Comparison of ENCODE assay signal across 14 cellular contexts in genomic region chr18:10139783-10140410, GRCh38.
DNase-seq lines count a peak whose midpoint lies in the region; ATAC-seq and TF ChIP-seq lines count a peak whose summit lies in the region.
"Had no signal": no experiment of that assay in that cellular context is flagged by ENCODE, and none has a peak within 500 bp of the region (broad histone marks: within the 10 kb centered on the region; RNA-seq: fewer than 3 reads in every experiment).

No MANE protein-coding gene starts in this region.

- DNase-seq in ELR (ENCODE audit: low read depth) (peak; percentile 53), PC-3 (peak; percentile 49), fibroblast of gingiva (ENCODE audit: low read depth) (peak; percentile 61), progenitor cell of endocrine pancreas (ENCODE audit: low spot score, unreplicated experiment) (no peak), hypothalamus (lab: John Stamatoyannopoulos, UW) (no peak)
- no peak for DNase-seq in activated CD4-positive, alpha-beta memory T cell treated with anti-CD3 and anti-CD28 coated beads for 36 hours
- DNase-seq: activated CD4-positive, alpha-beta memory T cell treated with anti-CD3 and anti-CD28 coated beads, Interleukin-2, amount 10 ng/mL, durations not matched to agents 7 days and 5 days; activated naive CD4-positive, alpha-beta T cell treated with anti-CD3 and anti-CD28 coated beads, Interleukin-2, amount 10 ng/mL, durations not matched to agents 7 days and 5 days; immature natural killer cell; NCI-H82; stimulated activated CD4-positive, alpha-beta T cell treated with anti-CD3 and anti-CD28 coated beads, Interleukin-2, amount 100 ng/mL, for 48 hours; T-cell had no signal

- no TSS peak for BruUV-seq in PC-3 (replicated peaks; lab: Mats Ljungman, UMichigan)

- peaks cover 54% of the 10 kb centered on the region for H3K4me1 Mint-ChIP-seq in progenitor cell of endocrine pancreas (ENCODE audit: low read depth)
- H3K4me1 Mint-ChIP-seq in activated CD4-positive, alpha-beta memory T cell treated with anti-CD3 and anti-CD28 coated beads for 36 hours (ENCODE audit: low read depth), result no peaks in the 10 kb centered on the region
- H3K4me1 Mint-ChIP-seq: activated CD4-positive, alpha-beta memory T cell treated with anti-CD3 and anti-CD28 coated beads, Interleukin-2, amount 10 ng/mL, durations not matched to agents 7 days and 5 days; immature natural killer cell had no signal

- intact Hi-C loops in PC-3 (cut with micrococcal nuclease), result no loop called here
- intact Hi-C loops in activated CD4-positive, alpha-beta memory T cell treated with anti-CD3 and anti-CD28 coated beads for 36 hours (cut with micrococcal nuclease), result no loop called here

- H3K9ac ChIP-seq in PC-3 (ENCODE audit: low read length), result peak overlapping the region; percentile 43; the same call in 1 of the 2 replicates

- peak overlapping the region; percentile 95 for H3K27ac Mint-ChIP-seq in progenitor cell of endocrine pancreas
- H3K27ac Mint-ChIP-seq in activated CD4-positive, alpha-beta memory T cell treated with anti-CD3 and anti-CD28 coated beads for 36 hours, result no peak overlapping the region
- H3K27ac Mint-ChIP-seq: activated CD4-positive, alpha-beta memory T cell treated with anti-CD3 and anti-CD28 coated beads, Interleukin-2, amount 10 ng/mL, durations not matched to agents 7 days and 5 days; activated naive CD4-positive, alpha-beta T cell treated with anti-CD3 and anti-CD28 coated beads, Interleukin-2, amount 10 ng/mL, durations not matched to agents 7 days and 5 days; immature natural killer cell; T-cell had no signal

- no peaks in the 10 kb centered on the region for H3F3A ChIP-seq in PC-3 (ENCODE audit: low read length, unreplicated experiment)

- no peaks in the 10 kb centered on the region for H3K9me2 ChIP-seq in PC-3 (replicated peaks; ENCODE audit: low read length)

- H3K9me3 Mint-ChIP-seq in progenitor cell of endocrine pancreas (ENCODE audit: low read depth), result peaks cover 6% of the 10 kb centered on the region
- no peaks in the 10 kb centered on the region for H3K9me3 Mint-ChIP-seq in activated CD4-positive, alpha-beta memory T cell treated with anti-CD3 and anti-CD28 coated beads for 36 hours
- H3K9me3 Mint-ChIP-seq: activated CD4-positive, alpha-beta memory T cell treated with anti-CD3 and anti-CD28 coated beads, Interleukin-2, amount 10 ng/mL, durations not matched to agents 7 days and 5 days; activated naive CD4-positive, alpha-beta T cell treated with anti-CD3 and anti-CD28 coated beads, Interleukin-2, amount 10 ng/mL, durations not matched to agents 7 days and 5 days; immature natural killer cell; T-cell had no signal

- peaks cover 30% of the 10 kb centered on the region for H3K4me1 ChIP-seq in PC-3 (ENCODE audit: insufficient read depth, low read length)

- peak overlapping the region; percentile 69 for H3K4me2 ChIP-seq in PC-3 (ENCODE audit: low read length)

- TF ChIP-seq CTCF in PC-3 (conservative IDR thresholded peaks at IDR 0.05; ENCODE audit: low read depth, low read length) (no peak), progenitor cell of endocrine pancreas (IDR thresholded peaks at IDR 0.05; ENCODE audit: unreplicated experiment) (no peak)

- peak overlapping the region; percentile 26; the same call in 1 of the 2 replicates for H3K4me3 ChIP-seq in PC-3 (ENCODE audit: low read length)

- H3K27ac ChIP-seq in PC-3 (ENCODE audit: low read length), result peak overlapping the region; percentile 88

- no peak overlapping the region for H3K4me3 Mint-ChIP-seq in progenitor cell of endocrine pancreas (ENCODE audit: low read depth)
- no peak overlapping the region for H3K4me3 Mint-ChIP-seq in activated CD4-positive, alpha-beta memory T cell treated with anti-CD3 and anti-CD28 coated beads for 36 hours
- H3K4me3 Mint-ChIP-seq: activated CD4-positive, alpha-beta memory T cell treated with anti-CD3 and anti-CD28 coated beads, Interleukin-2, amount 10 ng/mL, durations not matched to agents 7 days and 5 days; activated naive CD4-positive, alpha-beta T cell treated with anti-CD3 and anti-CD28 coated beads, Interleukin-2, amount 10 ng/mL, durations not matched to agents 7 days and 5 days; T-cell had no signal

- H3K9me3 ChIP-seq in PC-3 (ENCODE audit: low read length), result no peaks in the 10 kb centered on the region

- H3K27me3 ChIP-seq in PC-3 (ENCODE audit: low read length), result 0 out of 2 replicates have a peak, but pooled peaks cover 8% of the 10 kb centered on the region

- no peaks in the 10 kb centered on the region for H3K36me3 ChIP-seq in PC-3 (ENCODE audit: low read depth, low read length)

- no peak overlapping the region for H2AFZ ChIP-seq in PC-3 (ENCODE audit: low read length)

- no peaks in the 10 kb centered on the region for H3K79me2 ChIP-seq in PC-3 (ENCODE audit: low read length)

- no peaks in the 10 kb centered on the region for H3K36me3 Mint-ChIP-seq in progenitor cell of endocrine pancreas (ENCODE audit: insufficient read depth)
- no peaks in the 10 kb centered on the region for H3K36me3 Mint-ChIP-seq in activated CD4-positive, alpha-beta memory T cell treated with anti-CD3 and anti-CD28 coated beads for 36 hours
- H3K36me3 Mint-ChIP-seq: activated naive CD4-positive, alpha-beta T cell treated with anti-CD3 and anti-CD28 coated beads, Interleukin-2, amount 10 ng/mL, durations not matched to agents 7 days and 5 days; immature natural killer cell; T-cell had no signal

- POLR2A ChIA-PET in PC-3 (lab: Charles Lee; ENCODE audit: unreplicated experiment), result no interaction called here
- POLR2A ChIA-PET in activated CD4-positive, alpha-beta memory T cell treated with anti-CD3 and anti-CD28 coated beads for 36 hours (lab: Charles Lee), result no interaction called here

- CTCF ChIA-PET in PC-3 (lab: Charles Lee), result no interaction called here
- CTCF ChIA-PET in activated CD4-positive, alpha-beta memory T cell treated with anti-CD3 and anti-CD28 coated beads for 36 hours (lab: Charles Lee), result no interaction called here

- H4K20me1 ChIP-seq in PC-3 (ENCODE audit: low read length), result no peaks in the 10 kb centered on the region

- H3K27me3 Mint-ChIP-seq in progenitor cell of endocrine pancreas, result no peaks in the 10 kb centered on the region
- no peaks in the 10 kb centered on the region for H3K27me3 Mint-ChIP-seq in activated CD4-positive, alpha-beta memory T cell treated with anti-CD3 and anti-CD28 coated beads for 36 hours

- ATAC-seq in PC-3 (no peak; the same call in 1 of the 2 replicates), GM21529 (IDR thresholded peaks at IDR 0.05; ENCODE audit: unreplicated experiment) (no peak), GM21447 (IDR thresholded peaks at IDR 0.05; ENCODE audit: unreplicated experiment) (no peak)
- ATAC-seq: T-cell had no signal

Comparison
In these comparisons a context has a peak if more than half of its experiments do, and no peak if none do; other contexts are left out.
1. DNase-seq: peak in ELR (single experiment), PC-3 (single experiment) and fibroblast of gingiva (single experiment); none in progenitor cell of endocrine pancreas (single experiment), hypothalamus (0 of 51) and activated CD4-positive, alpha-beta memory T cell treated with anti-CD3 and anti-CD28 coated beads for 36 hours (single experiment).